Comparison of ENCODE assay signal across 11 cellular contexts in genomic region chr2:212958757-212959295, GRCh38.
DNase-seq lines count a peak whose midpoint lies in the region; ATAC-seq lines count a peak whose summit lies in the region.
"Had no signal": no experiment of that assay in that cellular context is flagged by ENCODE, and none has a peak within 500 bp of the region (broad histone marks: within the 10 kb centered on the region; RNA-seq: fewer than 3 reads in every experiment).

No MANE protein-coding gene starts in this region.

- peak overlapping the region; percentile 71 for H3K27ac ChIP-seq in CD4-positive, CD25-positive, alpha-beta regulatory T cell (ENCODE audit: insufficient read depth, low read length, poor library complexity, severe bottlenecking)
- H3K27ac ChIP-seq: BLaER1 treated with 17β-estradiol and CSF1 and Interleukin-3, amounts not matched to agents 10 nM and 100 nM; esophagus muscularis mucosa had no signal

- no peaks in the 10 kb centered on the region for H3K27me3 ChIP-seq in CD4-positive, CD25-positive, alpha-beta regulatory T cell (ENCODE audit: control insufficient read depth, insufficient read depth, low read length)
- H3K27me3 ChIP-seq: BLaER1 treated with 17β-estradiol and CSF1 and Interleukin-3, amounts not matched to agents 10 nM and 100 nM; esophagus muscularis mucosa had no signal

- H3K4me1 Mint-ChIP-seq in CD4-positive, CD25-positive, alpha-beta regulatory T cell = peaks cover 50 to 73% (median 56%) of the 10 kb centered on the region in 4 donors
- H3K4me1 Mint-ChIP-seq in naive B cell = peaks cover 2 to 16% (median 6%) of the 10 kb centered on the region in 3 donors

- no peaks in the 10 kb centered on the region for H3K27me3 Mint-ChIP-seq in CD4-positive, CD25-positive, alpha-beta regulatory T cell
- H3K27me3 Mint-ChIP-seq in naive B cell = no peaks in the 10 kb centered on the region

- peak overlapping the region; percentile 61 to 81 (median 68) for H3K4me3 Mint-ChIP-seq in CD4-positive, CD25-positive, alpha-beta regulatory T cell
- no peak overlapping the region for H3K4me3 Mint-ChIP-seq in naive B cell

- peak overlapping the region; percentile 51 to 92 (median 88) for H3K27ac Mint-ChIP-seq in CD4-positive, CD25-positive, alpha-beta regulatory T cell
- H3K27ac Mint-ChIP-seq in naive B cell = peak overlapping the region in 1 of 6 donors; percentile 61

- peak; percentile 44 to 59 for ATAC-seq in CD4-positive, CD25-positive, alpha-beta regulatory T cell (ENCODE audit: low read depth in 2 of 2)
- ATAC-seq in naive B cell (ENCODE audit: low read depth in 2 of 2) (peak; percentile 34 to 36), HG03571 (IDR thresholded peaks at IDR 0.05; ENCODE audit: unreplicated experiment) (no peak)

- H3K36me3 ChIP-seq in CD4-positive, CD25-positive, alpha-beta regulatory T cell (ENCODE audit: control insufficient read depth, insufficient read depth, low read length) = peaks cover 31% of the 10 kb centered on the region
- H3K36me3 ChIP-seq: BLaER1 treated with 17β-estradiol and CSF1 and Interleukin-3, amounts not matched to agents 10 nM and 100 nM; esophagus muscularis mucosa had no signal

- H3K9me3 ChIP-seq in CD4-positive, CD25-positive, alpha-beta regulatory T cell (ENCODE audit: control insufficient read depth in 2 of 2, low read length in 2 of 2) = no peaks in the 10 kb centered on the region
- H3K9me3 ChIP-seq: BLaER1 treated with 17β-estradiol and CSF1 and Interleukin-3, amounts not matched to agents 10 nM and 100 nM; esophagus muscularis mucosa had no signal

- H3K9me3 Mint-ChIP-seq in CD4-positive, CD25-positive, alpha-beta regulatory T cell = peaks cover 0 to 7% (median 0%) of the 10 kb centered on the region in 7 donors
- peaks cover 0 to 6% (median 2%) of the 10 kb centered on the region in 7 donors for H3K9me3 Mint-ChIP-seq in naive B cell

- peaks cover 34% of the 10 kb centered on the region for H3K36me3 Mint-ChIP-seq in CD4-positive, CD25-positive, alpha-beta regulatory T cell
- no peaks in the 10 kb centered on the region for H3K36me3 Mint-ChIP-seq in naive B cell

- DNase-seq in CD4-positive, CD25-positive, alpha-beta regulatory T cell = peak in 2 of 3 donors; percentile 34 to 68
- DNase-seq in Jurkat, Clone E6-1 (ENCODE audit: low read depth, low spot score) = peak; percentile 94
- peak; percentile 69 for DNase-seq in amniotic epithelial cell (ENCODE audit: low read depth)
- DNase-seq in naive B cell = no peak
- DNase-seq in OCI-M1 (lab: John Stamatoyannopoulos, UW) = no peak
- DNase-seq in NCI-H146 treated with DMSO at 0.1 percent for 48 hours (lab: John Stamatoyannopoulos, UW; ENCODE audit: unreplicated experiment) = no peak
- DNase-seq in epidermal melanocyte (ENCODE audit: insufficient read length, low spot score) = no peak
- DNase-seq: MV-4-11 had no signal

- peaks cover 47% of the 10 kb centered on the region for H3K4me1 ChIP-seq in CD4-positive, CD25-positive, alpha-beta regulatory T cell (ENCODE audit: control insufficient read depth, insufficient read depth, low read length, poor library complexity, severe bottlenecking)

- H3K4me3 ChIP-seq in CD4-positive, CD25-positive, alpha-beta regulatory T cell (ENCODE audit: low read depth, low read length) = peak overlapping the region; percentile 67
- peak overlapping the region; percentile 5 for H3K4me3 ChIP-seq in Jurkat, Clone E6-1 (ENCODE audit: low read length)
- H3K4me3 ChIP-seq: BLaER1 treated with 17β-estradiol and CSF1 and Interleukin-3, amounts not matched to agents 10 nM and 100 nM; esophagus muscularis mucosa had no signal

Comparison
In these comparisons a context has a peak if more than half of its experiments do, and no peak if none do; other contexts are left out.
1. DNase-seq: peak in CD4-positive, CD25-positive, alpha-beta regulatory T cell (2 of 3), Jurkat, Clone E6-1 (single experiment) and amniotic epithelial cell (single experiment); none in naive B cell (single experiment), OCI-M1 (single experiment), NCI-H146 treated with DMSO at 0.1 percent for 48 hours (single experiment) and epidermal melanocyte (single experiment).
2. H3K4me3 Mint-ChIP-seq: peak in CD4-positive, CD25-positive, alpha-beta regulatory T cell (4 of 4); none in naive B cell (0 of 8).